Comparison of ENCODE assay signal across 25 cellular contexts in genomic region chr22:48855593-48856307, GRCh38.
"Had no signal": no experiment of that assay in that cellular context is flagged by ENCODE, and none has a peak within 500 bp of the region (broad histone marks: within the 10 kb centered on the region; RNA-seq: fewer than 3 reads in every experiment).

No MANE protein-coding gene starts in this region.

- H3K36me3 Mint-ChIP-seq: immature natural killer cell; natural killer cell; stimulated activated naive B cell treated with anti-CD40 and anti-IgM and Interleukin-4, amounts not matched to agents 10 μg/mL and 1 μg/mL and 100 μg/mL, for 72 hours had no signal

- H3K36me3 ChIP-seq: colonic mucosa, esophagus squamous epithelium, heart right ventricle, lower lobe of right lung, neutrophil, thoracic aorta, tibial nerve, upper lobe of right lung, uterus had no signal

- H3K9me3 Mint-ChIP-seq: immature natural killer cell; natural killer cell; stimulated activated naive CD8-positive, alpha-beta T cell treated with anti-CD3 and anti-CD28 coated beads, Interleukin-15, Interleukin-2, amounts not matched to agents 100 ng/mL and 50 ng/mL, for 24 hours had no signal

- H2AFZ ChIP-seq: parathyroid adenoma had no signal

- DNase-seq: colonic mucosa; dermis blood vessel endothelial cell; effector memory CD8-positive, alpha-beta T cell; erythroblast; esophagus squamous epithelium; foreskin melanocyte; glutamatergic neuron; heart right ventricle; hippocampal formation; immature natural killer cell; left ventricle myocardium superior; lower lobe of right lung; natural killer cell; stimulated activated CD4-positive, alpha-beta T cell treated with anti-CD3 and anti-CD28 coated beads, Interleukin-15, amount 100 ng/mL, for 24 hours; stimulated activated CD4-positive, alpha-beta T cell treated with anti-CD3 and anti-CD28 coated beads, Interleukin-2, amount 100 ng/mL, for 48 hours; stimulated activated naive B cell treated with anti-CD40 and anti-IgM and Interleukin-4, amounts not matched to agents 10 μg/mL and 1 μg/mL and 100 μg/mL, for 72 hours; upper lobe of right lung; uterus had no signal

- H3K4me3 ChIP-seq: colonic mucosa, esophagus squamous epithelium, heart right ventricle, lower lobe of right lung, skin epidermis, thoracic aorta, tibial nerve, upper lobe of right lung, uterus had no signal

- H3K4me1 Mint-ChIP-seq: immature natural killer cell, natural killer cell had no signal

- H3K27me3 Mint-ChIP-seq: stimulated activated naive CD8-positive, alpha-beta T cell treated with anti-CD3 and anti-CD28 coated beads, Interleukin-15, Interleukin-2, amounts not matched to agents 100 ng/mL and 50 ng/mL, for 24 hours had no signal

- H3K9me3 ChIP-seq: colonic mucosa, esophagus squamous epithelium, heart right ventricle, lower lobe of right lung, neutrophil, thoracic aorta, tibial nerve, upper lobe of right lung, uterus had no signal

- H3K27me3 ChIP-seq: colonic mucosa, neutrophil, tibial nerve, upper lobe of right lung, uterus had no signal

- H3K9ac ChIP-seq: parathyroid adenoma had no signal

- H3K27ac ChIP-seq: colonic mucosa, esophagus squamous epithelium, heart right ventricle, lower lobe of right lung, neutrophil, parathyroid adenoma, skin epidermis, thoracic aorta, tibial nerve, upper lobe of right lung, uterus had no signal

- ATAC-seq: effector memory CD8-positive, alpha-beta T cell; heart right ventricle; left ventricle myocardium superior; lower lobe of right lung; natural killer cell; stimulated activated naive B cell treated with anti-CD40 and anti-IgM and Interleukin-4, amounts not matched to agents 10 μg/mL and 1 μg/mL and 100 μg/mL, for 72 hours; upper lobe of right lung had no signal

- H3K4me1 ChIP-seq: colonic mucosa, esophagus squamous epithelium, heart right ventricle, lower lobe of right lung, parathyroid adenoma, tibial nerve, upper lobe of right lung, uterus had no signal

- H3K27ac Mint-ChIP-seq: effector memory CD8-positive, alpha-beta T cell; immature natural killer cell; natural killer cell; progenitor cell of endocrine pancreas; stimulated activated naive B cell treated with anti-CD40 and anti-IgM and Interleukin-4, amounts not matched to agents 10 μg/mL and 1 μg/mL and 100 μg/mL, for 72 hours; stimulated activated naive CD8-positive, alpha-beta T cell treated with anti-CD3 and anti-CD28 coated beads, Interleukin-15, Interleukin-2, amounts not matched to agents 100 ng/mL and 50 ng/mL, for 24 hours had no signal

- H3K4me3 Mint-ChIP-seq: effector memory CD8-positive, alpha-beta T cell; immature natural killer cell; natural killer cell; stimulated activated naive B cell treated with anti-CD40 and anti-IgM and Interleukin-4, amounts not matched to agents 10 μg/mL and 1 μg/mL and 100 μg/mL, for 72 hours; stimulated activated naive CD8-positive, alpha-beta T cell treated with anti-CD3 and anti-CD28 coated beads, Interleukin-15, Interleukin-2, amounts not matched to agents 100 ng/mL and 50 ng/mL, for 24 hours had no signal
